In the genomic region with DNA sequence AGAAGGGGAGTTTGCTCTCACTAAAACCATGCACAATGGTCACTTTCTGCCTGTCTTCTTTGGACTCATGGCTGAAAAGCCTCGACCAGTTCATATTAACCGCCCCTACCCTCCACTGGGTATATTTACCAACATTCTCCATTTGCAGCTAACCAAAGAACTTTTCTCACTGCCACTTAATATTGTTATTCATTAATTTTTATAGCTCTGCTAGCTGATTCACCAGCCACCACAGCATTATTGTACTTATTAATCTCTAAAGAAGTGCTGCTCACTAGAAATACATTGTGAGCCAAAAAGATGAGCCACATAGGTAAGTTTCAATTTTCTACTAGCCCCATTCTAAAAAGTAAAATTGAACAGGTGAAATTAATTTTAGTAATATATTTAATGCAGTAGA, we compare ENCODE assay signal across 35 cellular contexts.
"Had no signal": no experiment of that assay in that cellular context is flagged by ENCODE, and none has a peak within 500 bp of the region (broad histone marks: within the 10 kb centered on the region; RNA-seq: fewer than 3 reads in every experiment).

No MANE protein-coding gene starts in this region.

- ATAC-seq: activated CD4-positive, alpha-beta T cell treated with anti-CD3 and anti-CD28 coated beads for 36 hours; activated CD4-positive, CD25-positive, alpha-beta regulatory T cell treated with anti-CD3 and anti-CD28 coated beads, Interleukin-2, amount 50 U/mL, for 24 hours; activated CD8-positive, alpha-beta T cell treated with anti-CD3 and anti-CD28 coated beads, Interleukin-2, amount 10 ng/mL, durations not matched to agents 7 days and 5 days; PC-3; Right ventricle myocardium inferior; WTC11 had no signal

- H3K36me3 ChIP-seq: ascending aorta, breast epithelium, MG63, Peyer's patch had no signal

- H3K4me3 ChIP-seq: ascending aorta, breast epithelium, MG63, Peyer's patch had no signal

- H3K9me3 ChIP-seq: ascending aorta, breast epithelium, Peyer's patch had no signal

- H3K27me3 ChIP-seq: ascending aorta, breast epithelium, Peyer's patch had no signal

- DNase-seq: activated CD4-positive, alpha-beta T cell treated with anti-CD3 and anti-CD28 coated beads for 36 hours; activated CD4-positive, alpha-beta T cell treated with anti-CD3 and anti-CD28 coated beads, Interleukin-2, amount 10 ng/mL, durations not matched to agents 7 days and 5 days; activated CD4-positive, alpha-beta T cell treated with anti-CD3 and anti-CD28 coated beads, Interleukin-2, amount 50 U/mL, for 48 hours; activated CD8-positive, alpha-beta T cell treated with anti-CD3 and anti-CD28 coated beads, Interleukin-2, amount 10 ng/mL, durations not matched to agents 7 days and 5 days; activated gamma-delta T cell; activated naive CD4-positive, alpha-beta T cell treated with Interleukin-2 at 50 U/mL for 16 hours; activated naive CD8-positive, alpha-beta T cell treated with anti-CD3 and anti-CD28 coated beads, Interleukin-2, amount 10 ng/mL, durations not matched to agents 7 days and 5 days; activated T-cell treated with anti-CD3 and anti-CD28 coated beads, Interleukin-2, amount 50 U/mL, for 24 hours; amygdala; Kasumi-1; KG1; MG63; NCI-H1048; NCI-H1436 treated with DMSO at 0.1 percent for 48 hours; NCI-H1694 treated with DMSO at 0.1 percent for 48 hours; NCI-H2029 treated with DMSO at 0.1 percent for 48 hours; NCI-H2107; NCI-H2171; NCI-H510A; NCI-H526; NCI-H748 treated with DMSO at 0.1 percent for 48 hours; NK-92 treated with Interleukin-12 subunit alpha and Interleukin-12 subunit beta, amount 100 ng/mL, for 24 hours; PC-3; SIG-M5; SW 1271; T-helper 1 cell; T-helper 2 cell; T1000 had no signal

- H3K27ac ChIP-seq: ascending aorta, breast epithelium, Peyer's patch, RWPE1 had no signal

- H3K4me1 ChIP-seq: ascending aorta, breast epithelium had no signal
